ENCODE assay signal across 18 cellular contexts in genomic region chr3:69097407-69098086, GRCh38. TPM values are rescaled to one million over a fixed set of nuclear protein-coding genes. Genes with fewer than 3 reads are reported as not detected.
DNase-seq lines count a peak whose midpoint lies in the region; ATAC-seq and TF ChIP-seq lines count a peak whose summit lies in the region.
"Had no signal": no experiment of that assay in that cellular context is flagged by ENCODE, and none has a peak within 500 bp of the region (broad histone marks: within the 10 kb centered on the region; RNA-seq: fewer than 3 reads in every experiment).

No MANE protein-coding gene starts in this region.

- H3K4me3 ChIP-seq in CD8-positive, alpha-beta memory T cell (ENCODE audit: low read length), result no peak overlapping the region
- no peak overlapping the region for H3K4me3 ChIP-seq in naive thymus-derived CD4-positive, alpha-beta T cell (ENCODE audit: low read length)
- H3K4me3 ChIP-seq: mucosa of descending colon had no signal

- peaks cover 9% of the 10 kb centered on the region for H3K36me3 ChIP-seq in CD8-positive, alpha-beta memory T cell (ENCODE audit: insufficient read depth, low read length)
- peaks cover 2 to 13% (median 4%) of the 10 kb centered on the region in 3 experiments for H3K36me3 ChIP-seq in naive thymus-derived CD4-positive, alpha-beta T cell (ENCODE audit: control insufficient read depth in 2 of 3, insufficient read depth in 3 of 3, low read length in 3 of 3)

- peaks cover 68 to 92% (median 89%) of the 10 kb centered on the region in 3 donors for H3K4me1 Mint-ChIP-seq in CD8-positive, alpha-beta memory T cell
- peaks cover 64% of the 10 kb centered on the region for H3K4me1 Mint-ChIP-seq in activated naive CD8-positive, alpha-beta T cell treated with anti-CD3 and anti-CD28 coated beads, Interleukin-2, amount 50 U/mL, for 24 hours
- H3K4me1 Mint-ChIP-seq in naive thymus-derived CD4-positive, alpha-beta T cell, result peaks cover 58 to 92% (median 73%) of the 10 kb centered on the region in 7 donors

- ATAC-seq in activated naive CD8-positive, alpha-beta T cell treated with anti-CD3 and anti-CD28 coated beads, Interleukin-2, amount 50 U/mL, for 24 hours, result no peak
- no peak for ATAC-seq in naive thymus-derived CD4-positive, alpha-beta T cell
- ATAC-seq: mucosa of descending colon, Panc1 had no signal

- intact Hi-C loops in naive thymus-derived CD4-positive, alpha-beta T cell (cut with micrococcal nuclease), result loop anchor here in 1 of 2 donors (5.0 kb wide), 1 partner anchor 100 kb away; no protein-coding TSS in a partner anchor

- peaks cover 76% of the 10 kb centered on the region for H3K4me1 ChIP-seq in CD8-positive, alpha-beta memory T cell (ENCODE audit: insufficient read depth, low read length)
- H3K4me1 ChIP-seq in naive thymus-derived CD4-positive, alpha-beta T cell (ENCODE audit: control insufficient read depth in 2 of 2, insufficient read depth in 2 of 2, low read length in 2 of 2), result peaks cover 56 to 57% of the 10 kb centered on the region in 2 donors

- no peaks in the 10 kb centered on the region for H3K27me3 Mint-ChIP-seq in CD8-positive, alpha-beta memory T cell
- no peaks in the 10 kb centered on the region for H3K27me3 Mint-ChIP-seq in activated naive CD8-positive, alpha-beta T cell treated with anti-CD3 and anti-CD28 coated beads, Interleukin-2, amount 50 U/mL, for 24 hours
- no peaks in the 10 kb centered on the region for H3K27me3 Mint-ChIP-seq in naive thymus-derived CD4-positive, alpha-beta T cell

- no peaks in the 10 kb centered on the region for H3K27me3 ChIP-seq in CD8-positive, alpha-beta memory T cell (ENCODE audit: insufficient read depth, low read length, poor library complexity, severe bottlenecking)
- no peaks in the 10 kb centered on the region for H3K27me3 ChIP-seq in naive thymus-derived CD4-positive, alpha-beta T cell (ENCODE audit: control insufficient read depth in 2 of 2, insufficient read depth in 2 of 2, low read length in 2 of 2)

- CTCF ChIA-PET in CD8-positive, alpha-beta memory T cell (lab: Charles Lee), result no interaction called here
- CTCF ChIA-PET in naive thymus-derived CD4-positive, alpha-beta T cell (lab: Charles Lee), result interaction anchor here (0.7 kb wide), 1 partner anchor 941 kb away, joined by 3 read pairs; no protein-coding TSS in a partner anchor

- no peaks in the 10 kb centered on the region for H3K9me3 Mint-ChIP-seq in CD8-positive, alpha-beta memory T cell
- no peaks in the 10 kb centered on the region for H3K9me3 Mint-ChIP-seq in activated naive CD8-positive, alpha-beta T cell treated with anti-CD3 and anti-CD28 coated beads, Interleukin-2, amount 50 U/mL, for 24 hours
- peaks cover 0 to 2% (median 0%) of the 10 kb centered on the region in 11 donors for H3K9me3 Mint-ChIP-seq in naive thymus-derived CD4-positive, alpha-beta T cell

- peaks cover 9 to 65% (median 20%) of the 10 kb centered on the region in 3 donors for H3K36me3 Mint-ChIP-seq in CD8-positive, alpha-beta memory T cell
- H3K36me3 Mint-ChIP-seq in activated naive CD8-positive, alpha-beta T cell treated with anti-CD3 and anti-CD28 coated beads, Interleukin-2, amount 50 U/mL, for 24 hours (ENCODE audit: low read depth), result peaks cover 38% of the 10 kb centered on the region
- H3K36me3 Mint-ChIP-seq in naive thymus-derived CD4-positive, alpha-beta T cell, result peaks cover 9 to 43% (median 22%) of the 10 kb centered on the region in 5 donors

- TF ChIP-seq CTCF in GM10266 (IDR thresholded peaks at IDR 0.05; ENCODE audit: control insufficient read depth, insufficient read depth, low read depth, missing control alignments), result no peak

- H3K27ac ChIP-seq in CD8-positive, alpha-beta memory T cell (ENCODE audit: low read depth, low read length), result no peak overlapping the region
- peak overlapping the region; percentile 67 for H3K27ac ChIP-seq in naive thymus-derived CD4-positive, alpha-beta T cell (ENCODE audit: low read depth, low read length)

- H3K9me3 ChIP-seq in CD8-positive, alpha-beta memory T cell (ENCODE audit: low read length), result no peaks in the 10 kb centered on the region
- no peaks in the 10 kb centered on the region for H3K9me3 ChIP-seq in naive thymus-derived CD4-positive, alpha-beta T cell (ENCODE audit: control insufficient read depth in 2 of 3, low read length in 3 of 3)
- H3K9me3 ChIP-seq: mucosa of descending colon had no signal

- peak; percentile 44 to 56 for DNase-seq in AML-193 (lab: John Stamatoyannopoulos, UW)
- no peak for DNase-seq in CD8-positive, alpha-beta memory T cell
- no peak for DNase-seq in activated naive CD8-positive, alpha-beta T cell treated with anti-CD3 and anti-CD28 coated beads, Interleukin-2, amount 50 U/mL, for 24 hours
- DNase-seq in naive thymus-derived CD4-positive, alpha-beta T cell, result no peak
- DNase-seq in hepatic stellate cell (ENCODE audit: low spot score), result no peak
- DNase-seq in NCI-H187 treated with DMSO at 0.1 percent for 48 hours (lab: John Stamatoyannopoulos, UW), result no peak
- DNase-seq in NCI-H748 treated with DMSO at 0.1 percent for 48 hours (lab: John Stamatoyannopoulos, UW), result no peak
- DNase-seq in GM10266 (ENCODE audit: extremely low spot score), result no peak
- DNase-seq: foreskin melanocyte; islet precursor cell; KG1; mucosa of descending colon; NCI-H146; NCI-H526; stimulated activated CD4-positive, alpha-beta T cell treated with anti-CD3 and anti-CD28 coated beads, Interleukin-2, amount 100 ng/mL, for 48 hours had no signal

- peak overlapping the region; percentile 37 to 98 (median 82) for H3K27ac Mint-ChIP-seq in CD8-positive, alpha-beta memory T cell
- peak overlapping the region; percentile 66 for H3K27ac Mint-ChIP-seq in activated naive CD8-positive, alpha-beta T cell treated with anti-CD3 and anti-CD28 coated beads, Interleukin-2, amount 50 U/mL, for 24 hours
- H3K27ac Mint-ChIP-seq in naive thymus-derived CD4-positive, alpha-beta T cell, result peak overlapping the region; percentile 8 to 98 (median 90)

- peak overlapping the region in 5 of 7 donors; percentile 7 to 63 (median 53) for H3K4me3 Mint-ChIP-seq in CD8-positive, alpha-beta memory T cell
- no peak overlapping the region for H3K4me3 Mint-ChIP-seq in activated naive CD8-positive, alpha-beta T cell treated with anti-CD3 and anti-CD28 coated beads, Interleukin-2, amount 50 U/mL, for 24 hours
- H3K4me3 Mint-ChIP-seq in naive thymus-derived CD4-positive, alpha-beta T cell, result peak overlapping the region in 9 of 10 donors; percentile 29 to 92 (median 58)

- POLR2A ChIA-PET in CD8-positive, alpha-beta memory T cell (lab: Charles Lee), result interaction anchor here (0.7 kb wide), 1 partner anchor 29 kb away, joined by 5 read pairs; no protein-coding TSS in a partner anchor
- POLR2A ChIA-PET in naive thymus-derived CD4-positive, alpha-beta T cell (lab: Charles Lee), result interaction anchor here (0.6 to 1.0 kb wide), 2 partner anchors 9 to 17 kb away, joined by 4 read pairs; no protein-coding TSS in a partner anchor

RNA-seq across cellular contexts. Expression of gene ARL6IP5, which starts 12.8 kb away (rescaled TPM):
- 100 to 1,000 TPM; 121 to 124 TPM for total RNA-seq in CD8-positive, alpha-beta memory T cell
- 425 TPM for polyA plus RNA-seq in CD8-positive, alpha-beta memory T cell
- total RNA-seq in naive thymus-derived CD4-positive, alpha-beta T cell, result 100 to 1,000 TPM in 4 of 5 experiments, 10 to 100 TPM in 1; 75.8 to 226 (median 119) TPM
- 100 to 1,000 TPM; 330 to 457 TPM for polyA plus RNA-seq in naive thymus-derived CD4-positive, alpha-beta T cell

RNA-seq across cellular contexts. Expression of gene UBA3, which starts 17.4 kb away (rescaled TPM):
- total RNA-seq in CD8-positive, alpha-beta memory T cell, result 10 to 100 TPM; 76.6 to 89.5 TPM
- 42.6 TPM for polyA plus RNA-seq in CD8-positive, alpha-beta memory T cell
- 100 to 1,000 TPM in 1 of 5 experiments, 10 to 100 TPM in 4; 51.1 to 120 (median 70.8) TPM for total RNA-seq in naive thymus-derived CD4-positive, alpha-beta T cell
- 10 to 100 TPM; 36.6 to 44.8 TPM for polyA plus RNA-seq in naive thymus-derived CD4-positive, alpha-beta T cell

RNA-seq across cellular contexts. Expression of gene LMOD3, which starts 24.8 kb away (rescaled TPM):
- not detected for total RNA-seq in CD8-positive, alpha-beta memory T cell
- 0.14 TPM for polyA plus RNA-seq in CD8-positive, alpha-beta memory T cell
- total RNA-seq in naive thymus-derived CD4-positive, alpha-beta T cell, result not detected
- under 1 TPM in 1 of 2 donors, not detected in 1; 0.05 TPM for polyA plus RNA-seq in naive thymus-derived CD4-positive, alpha-beta T cell
- total RNA-seq: activated CD8-positive, alpha-beta memory T cell treated with anti-CD3 and anti-CD28 coated beads for 36 hours had no signal
- polyA plus RNA-seq: BJ had no signal

RNA-seq across cellular contexts. Expression of gene TMF1, which starts 45.4 kb away (rescaled TPM):
- 10 to 100 TPM; 31.8 to 35.6 TPM for total RNA-seq in CD8-positive, alpha-beta memory T cell
- 40.0 TPM for polyA plus RNA-seq in CD8-positive, alpha-beta memory T cell
- 10 to 100 TPM; 41.3 to 71.8 (median 52.8) TPM for total RNA-seq in naive thymus-derived CD4-positive, alpha-beta T cell
- polyA plus RNA-seq in naive thymus-derived CD4-positive, alpha-beta T cell, result 10 to 100 TPM; 36.1 to 37.8 TPM

Comparison
In these comparisons a context has a peak if more than half of its experiments do, and no peak if none do; other contexts are left out.
1. DNase-seq: peak in AML-193 (2 of 2); none in CD8-positive, alpha-beta memory T cell (0 of 5), activated naive CD8-positive, alpha-beta T cell treated with anti-CD3 and anti-CD28 coated beads, Interleukin-2, amount 50 U/mL, for 24 hours (single experiment), naive thymus-derived CD4-positive, alpha-beta T cell (0 of 9), hepatic stellate cell (single experiment), NCI-H187 treated with DMSO at 0.1 percent for 48 hours (single experiment), NCI-H748 treated with DMSO at 0.1 percent for 48 hours (single experiment) and GM10266 (single experiment).
2. Peak in every context shown above with its lines, with median percentiles within 50 percentile points of each other: H3K27ac Mint-ChIP-seq.